1 cellular context compared by ENCODE assay signal in the genomic region with DNA sequence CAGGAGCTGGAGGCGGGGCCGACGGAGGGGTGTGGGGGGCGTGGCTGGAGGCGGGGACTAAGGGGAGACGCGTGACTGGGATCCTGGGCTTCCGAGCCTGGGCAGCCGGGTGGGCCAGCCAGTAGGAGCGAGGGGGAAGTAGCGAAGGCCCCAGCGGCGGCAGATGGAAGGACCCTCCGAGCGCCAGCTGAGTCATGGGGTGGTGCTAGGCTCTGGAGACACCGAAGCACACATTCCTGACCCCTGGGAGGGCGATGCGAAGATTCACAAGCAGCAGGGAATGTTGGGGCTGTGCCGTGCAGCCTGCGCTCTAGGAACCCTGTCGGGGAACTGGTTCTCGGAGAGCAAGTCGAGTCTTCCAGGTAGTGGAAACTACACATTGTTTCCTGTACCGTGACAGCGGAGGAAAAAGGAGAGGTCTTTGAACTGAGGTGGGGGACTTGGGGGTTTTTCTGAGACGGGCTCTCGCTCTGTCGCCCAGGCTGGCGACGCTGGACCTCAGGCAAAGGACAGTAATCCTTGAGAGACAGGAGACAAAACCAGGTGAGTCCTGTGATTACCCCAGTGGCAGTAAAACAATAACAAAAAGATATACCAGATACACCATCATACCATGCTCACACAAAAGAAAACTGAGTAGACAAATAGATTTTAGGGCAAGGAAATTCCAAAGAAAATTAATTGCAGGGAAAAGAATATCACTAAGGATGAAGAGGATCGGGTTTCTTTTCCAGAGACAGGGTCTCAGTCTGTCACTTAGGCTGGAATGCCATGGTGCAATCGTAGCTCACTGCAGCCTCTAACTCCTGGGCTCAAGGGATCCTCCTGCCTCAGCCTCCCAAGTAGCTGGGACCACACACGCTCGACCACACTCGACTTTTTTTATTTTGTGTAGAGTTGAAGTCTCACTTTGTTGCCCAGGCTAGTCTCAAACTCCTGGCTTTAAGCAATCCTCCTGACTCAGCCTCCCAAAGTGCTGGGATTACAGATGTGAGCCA.
TF ChIP-seq lines count a peak whose summit lies in the region.

No MANE protein-coding gene starts in this region.

TF ChIP-seq in K562, 482 proteins besides CTCF, POLR2A, EP300 and RAD21 (continued from another document):
- TF ChIP-seq, protein P1, sequence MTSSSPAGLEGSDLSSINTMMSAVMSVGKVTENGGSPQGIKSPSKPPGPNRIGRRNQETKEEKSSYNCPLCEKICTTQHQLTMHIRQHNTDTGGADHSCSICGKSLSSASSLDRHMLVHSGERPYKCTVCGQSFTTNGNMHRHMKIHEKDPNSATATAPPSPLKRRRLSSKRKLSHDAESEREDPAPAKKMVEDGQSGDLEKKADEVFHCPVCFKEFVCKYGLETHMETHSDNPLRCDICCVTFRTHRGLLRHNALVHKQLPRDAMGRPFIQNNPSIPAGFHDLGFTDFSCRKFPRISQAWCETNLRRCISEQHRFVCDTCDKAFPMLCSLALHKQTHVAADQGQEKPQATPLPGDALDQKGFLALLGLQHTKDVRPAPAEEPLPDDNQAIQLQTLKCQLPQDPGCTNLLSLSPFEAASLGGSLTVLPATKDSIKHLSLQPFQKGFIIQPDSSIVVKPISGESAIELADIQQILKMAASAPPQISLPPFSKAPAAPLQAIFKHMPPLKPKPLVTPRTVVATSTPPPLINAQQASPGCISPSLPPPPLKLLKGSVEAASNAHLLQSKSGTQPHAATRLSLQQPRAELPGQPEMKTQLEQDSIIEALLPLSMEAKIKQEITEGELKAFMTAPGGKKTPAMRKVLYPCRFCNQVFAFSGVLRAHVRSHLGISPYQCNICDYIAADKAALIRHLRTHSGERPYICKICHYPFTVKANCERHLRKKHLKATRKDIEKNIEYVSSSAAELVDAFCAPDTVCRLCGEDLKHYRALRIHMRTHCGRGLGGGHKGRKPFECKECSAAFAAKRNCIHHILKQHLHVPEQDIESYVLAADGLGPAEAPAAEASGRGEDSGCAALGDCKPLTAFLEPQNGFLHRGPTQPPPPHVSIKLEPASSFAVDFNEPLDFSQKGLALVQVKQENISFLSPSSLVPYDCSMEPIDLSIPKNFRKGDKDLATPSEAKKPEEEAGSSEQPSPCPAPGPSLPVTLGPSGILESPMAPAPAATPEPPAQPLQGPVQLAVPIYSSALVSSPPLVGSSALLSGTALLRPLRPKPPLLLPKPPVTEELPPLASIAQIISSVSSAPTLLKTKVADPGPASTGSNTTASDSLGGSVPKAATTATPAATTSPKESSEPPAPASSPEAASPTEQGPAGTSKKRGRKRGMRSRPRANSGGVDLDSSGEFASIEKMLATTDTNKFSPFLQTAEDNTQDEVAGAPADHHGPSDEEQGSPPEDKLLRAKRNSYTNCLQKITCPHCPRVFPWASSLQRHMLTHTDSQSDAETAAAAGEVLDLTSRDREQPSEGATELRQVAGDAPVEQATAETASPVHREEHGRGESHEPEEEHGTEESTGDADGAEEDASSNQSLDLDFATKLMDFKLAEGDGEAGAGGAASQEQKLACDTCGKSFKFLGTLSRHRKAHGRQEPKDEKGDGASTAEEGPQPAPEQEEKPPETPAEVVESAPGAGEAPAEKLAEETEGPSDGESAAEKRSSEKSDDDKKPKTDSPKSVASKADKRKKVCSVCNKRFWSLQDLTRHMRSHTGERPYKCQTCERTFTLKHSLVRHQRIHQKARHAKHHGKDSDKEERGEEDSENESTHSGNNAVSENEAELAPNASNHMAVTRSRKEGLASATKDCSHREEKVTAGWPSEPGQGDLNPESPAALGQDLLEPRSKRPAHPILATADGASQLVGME (CRISPR knock-in tag; IDR thresholded peaks at IDR 0.05) = no peak
- TF ChIP-seq, protein P2, sequence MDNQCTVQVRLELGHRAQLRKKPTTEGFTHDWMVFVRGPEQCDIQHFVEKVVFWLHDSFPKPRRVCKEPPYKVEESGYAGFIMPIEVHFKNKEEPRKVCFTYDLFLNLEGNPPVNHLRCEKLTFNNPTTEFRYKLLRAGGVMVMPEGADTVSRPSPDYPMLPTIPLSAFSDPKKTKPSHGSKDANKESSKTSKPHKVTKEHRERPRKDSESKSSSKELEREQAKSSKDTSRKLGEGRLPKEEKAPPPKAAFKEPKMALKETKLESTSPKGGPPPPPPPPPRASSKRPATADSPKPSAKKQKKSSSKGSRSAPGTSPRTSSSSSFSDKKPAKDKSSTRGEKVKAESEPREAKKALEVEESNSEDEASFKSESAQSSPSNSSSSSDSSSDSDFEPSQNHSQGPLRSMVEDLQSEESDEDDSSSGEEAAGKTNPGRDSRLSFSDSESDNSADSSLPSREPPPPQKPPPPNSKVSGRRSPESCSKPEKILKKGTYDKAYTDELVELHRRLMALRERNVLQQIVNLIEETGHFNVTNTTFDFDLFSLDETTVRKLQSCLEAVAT (IDR thresholded peaks at IDR 0.05) = no peak
- TF ChIP-seq ARHGAP35 (IDR thresholded peaks at IDR 0.05; ENCODE audit: partially characterized antibody) (no peak), GABPA (tag; conservative IDR thresholded peaks at IDR 0.05; ENCODE audit: low read depth) (no peak), FOS (IDR thresholded peaks at IDR 0.05; ENCODE audit: extremely low read depth, insufficient read length) (no peak), RFX7 (CRISPR knock-in tag; IDR thresholded peaks at IDR 0.05) (no peak), RB1 (IDR thresholded peaks at IDR 0.05; ENCODE audit: low read depth) (no peak), ELF4 (CRISPR knock-in tag; IDR thresholded peaks at IDR 0.05) (no peak), SIX5 (IDR thresholded peaks at IDR 0.05; ENCODE audit: borderline replicate concordance in 1 of 2, insufficient read depth in 1 of 2, low read depth in 1 of 2, low read length in 2 of 2) (no peak), TCF7L2 (IDR thresholded peaks at IDR 0.05; ENCODE audit: low read depth, low read length) (no peak), HSF4 (CRISPR knock-in tag; IDR thresholded peaks at IDR 0.05; ENCODE audit: borderline replicate concordance) (no peak), DPF2 (IDR thresholded peaks at IDR 0.05) (peak; percentile 71), ZNF217 (CRISPR knock-in tag; IDR thresholded peaks at IDR 0.05) (no peak), ZNF133 (CRISPR knock-in tag; IDR thresholded peaks at IDR 0.05) (no peak), EP400 (IDR thresholded peaks at IDR 0.05) (peak; percentile 22; the same call in 1 of the 2 replicates), SMARCC2 (IDR thresholded peaks at IDR 0.05; ENCODE audit: low read depth) (peak; percentile 50; the same call in 1 of the 2 replicates), ZNF316 (IDR thresholded peaks at IDR 0.05) (peak; percentile 47)
- TF ChIP-seq, protein P3, sequence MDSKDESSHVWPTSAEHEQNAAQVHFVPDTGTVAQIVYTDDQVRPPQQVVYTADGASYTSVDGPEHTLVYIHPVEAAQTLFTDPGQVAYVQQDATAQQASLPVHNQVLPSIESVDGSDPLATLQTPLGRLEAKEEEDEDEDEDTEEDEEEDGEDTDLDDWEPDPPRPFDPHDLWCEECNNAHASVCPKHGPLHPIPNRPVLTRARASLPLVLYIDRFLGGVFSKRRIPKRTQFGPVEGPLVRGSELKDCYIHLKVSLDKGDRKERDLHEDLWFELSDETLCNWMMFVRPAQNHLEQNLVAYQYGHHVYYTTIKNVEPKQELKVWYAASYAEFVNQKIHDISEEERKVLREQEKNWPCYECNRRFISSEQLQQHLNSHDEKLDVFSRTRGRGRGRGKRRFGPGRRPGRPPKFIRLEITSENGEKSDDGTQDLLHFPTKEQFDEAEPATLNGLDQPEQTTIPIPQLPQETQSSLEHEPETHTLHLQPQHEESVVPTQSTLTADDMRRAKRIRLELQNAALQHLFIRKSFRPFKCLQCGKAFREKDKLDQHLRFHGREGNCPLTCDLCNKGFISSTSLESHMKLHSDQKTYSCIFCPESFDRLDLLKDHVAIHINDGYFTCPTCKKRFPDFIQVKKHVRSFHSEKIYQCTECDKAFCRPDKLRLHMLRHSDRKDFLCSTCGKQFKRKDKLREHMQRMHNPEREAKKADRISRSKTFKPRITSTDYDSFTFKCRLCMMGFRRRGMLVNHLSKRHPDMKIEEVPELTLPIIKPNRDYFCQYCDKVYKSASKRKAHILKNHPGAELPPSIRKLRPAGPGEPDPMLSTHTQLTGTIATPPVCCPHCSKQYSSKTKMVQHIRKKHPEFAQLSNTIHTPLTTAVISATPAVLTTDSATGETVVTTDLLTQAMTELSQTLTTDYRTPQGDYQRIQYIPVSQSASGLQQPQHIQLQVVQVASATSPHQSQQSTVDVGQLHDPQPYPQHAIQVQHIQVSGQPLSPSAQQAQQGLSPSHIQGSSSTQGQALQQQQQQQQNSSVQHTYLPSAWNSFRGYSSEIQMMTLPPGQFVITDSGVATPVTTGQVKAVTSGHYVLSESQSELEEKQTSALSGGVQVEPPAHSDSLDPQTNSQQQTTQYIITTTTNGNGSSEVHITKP (IDR thresholded peaks at IDR 0.05; ENCODE audit: partially characterized antibody) = peak; percentile 66
- TF ChIP-seq, protein P4, sequence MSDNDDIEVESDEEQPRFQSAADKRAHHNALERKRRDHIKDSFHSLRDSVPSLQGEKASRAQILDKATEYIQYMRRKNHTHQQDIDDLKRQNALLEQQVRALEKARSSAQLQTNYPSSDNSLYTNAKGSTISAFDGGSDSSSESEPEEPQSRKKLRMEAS (CRISPR knock-in tag; IDR thresholded peaks at IDR 0.05) = 0 out of 2 replicates have a peak, but pooled peaks have one; percentile 11
- TF ChIP-seq, protein P5, sequence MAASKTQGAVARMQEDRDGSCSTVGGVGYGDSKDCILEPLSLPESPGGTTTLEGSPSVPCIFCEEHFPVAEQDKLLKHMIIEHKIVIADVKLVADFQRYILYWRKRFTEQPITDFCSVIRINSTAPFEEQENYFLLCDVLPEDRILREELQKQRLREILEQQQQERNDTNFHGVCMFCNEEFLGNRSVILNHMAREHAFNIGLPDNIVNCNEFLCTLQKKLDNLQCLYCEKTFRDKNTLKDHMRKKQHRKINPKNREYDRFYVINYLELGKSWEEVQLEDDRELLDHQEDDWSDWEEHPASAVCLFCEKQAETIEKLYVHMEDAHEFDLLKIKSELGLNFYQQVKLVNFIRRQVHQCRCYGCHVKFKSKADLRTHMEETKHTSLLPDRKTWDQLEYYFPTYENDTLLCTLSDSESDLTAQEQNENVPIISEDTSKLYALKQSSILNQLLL (CRISPR knock-in tag; IDR thresholded peaks at IDR 0.05; ENCODE audit: borderline replicate concordance) = no peak
- TF ChIP-seq, protein P6, sequence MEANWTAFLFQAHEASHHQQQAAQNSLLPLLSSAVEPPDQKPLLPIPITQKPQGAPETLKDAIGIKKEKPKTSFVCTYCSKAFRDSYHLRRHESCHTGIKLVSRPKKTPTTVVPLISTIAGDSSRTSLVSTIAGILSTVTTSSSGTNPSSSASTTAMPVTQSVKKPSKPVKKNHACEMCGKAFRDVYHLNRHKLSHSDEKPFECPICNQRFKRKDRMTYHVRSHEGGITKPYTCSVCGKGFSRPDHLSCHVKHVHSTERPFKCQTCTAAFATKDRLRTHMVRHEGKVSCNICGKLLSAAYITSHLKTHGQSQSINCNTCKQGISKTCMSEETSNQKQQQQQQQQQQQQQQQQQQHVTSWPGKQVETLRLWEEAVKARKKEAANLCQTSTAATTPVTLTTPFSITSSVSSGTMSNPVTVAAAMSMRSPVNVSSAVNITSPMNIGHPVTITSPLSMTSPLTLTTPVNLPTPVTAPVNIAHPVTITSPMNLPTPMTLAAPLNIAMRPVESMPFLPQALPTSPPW (CRISPR knock-in tag; IDR thresholded peaks at IDR 0.05) = peak; percentile 31; the same call in 1 of the 2 replicates
